1 cellular context compared by ENCODE assay signal in the genomic region with DNA sequence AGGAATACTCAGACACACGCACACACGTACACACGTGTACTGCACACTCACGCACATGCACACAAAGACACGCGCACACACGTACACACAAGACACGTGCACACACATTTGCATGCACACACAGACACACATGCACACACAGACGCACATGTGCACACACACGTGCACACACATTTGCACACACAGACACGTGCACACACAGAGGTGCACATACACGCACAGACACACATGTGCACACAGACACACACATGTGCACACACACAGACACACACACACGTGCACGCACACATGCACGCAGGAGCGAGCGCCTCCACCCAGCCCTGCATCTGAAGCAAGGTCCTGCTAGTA.
TF ChIP-seq lines count a peak whose summit lies in the region.

No MANE protein-coding gene starts in this region.

TF ChIP-seq in IMR-90, 13 proteins besides CTCF, POLR2A, EP300 and RAD21:
- TF ChIP-seq CEBPB (IDR thresholded peaks at IDR 0.05; ENCODE audit: low read depth, low read length) (no peak), RFX5 (IDR thresholded peaks at IDR 0.05; ENCODE audit: low read depth, low read length) (no peak), RCOR1 (IDR thresholded peaks at IDR 0.05; ENCODE audit: insufficient replicate concordance, low read length) (no peak), NFE2L2 (IDR thresholded peaks at IDR 0.05; ENCODE audit: low read depth, low read length) (no peak), SMC3 (IDR thresholded peaks at IDR 0.05; ENCODE audit: low read depth, low read length) (no peak), MXI1 (IDR thresholded peaks at IDR 0.05; ENCODE audit: borderline replicate concordance, low read depth, low read length) (no peak), CHD1 (IDR thresholded peaks at IDR 0.05; ENCODE audit: low read depth, low read length) (no peak), MAZ (IDR thresholded peaks at IDR 0.05; ENCODE audit: borderline replicate concordance, low read depth, low read length) (no peak), MAFK (IDR thresholded peaks at IDR 0.05; ENCODE audit: low read depth, low read length) (no peak), BHLHE40 (IDR thresholded peaks at IDR 0.05; ENCODE audit: low read depth, low read length) (no peak), FOS (IDR thresholded peaks at IDR 0.05; ENCODE audit: low read depth, low read length) (no peak)
- TF ChIP-seq, protein P1, sequence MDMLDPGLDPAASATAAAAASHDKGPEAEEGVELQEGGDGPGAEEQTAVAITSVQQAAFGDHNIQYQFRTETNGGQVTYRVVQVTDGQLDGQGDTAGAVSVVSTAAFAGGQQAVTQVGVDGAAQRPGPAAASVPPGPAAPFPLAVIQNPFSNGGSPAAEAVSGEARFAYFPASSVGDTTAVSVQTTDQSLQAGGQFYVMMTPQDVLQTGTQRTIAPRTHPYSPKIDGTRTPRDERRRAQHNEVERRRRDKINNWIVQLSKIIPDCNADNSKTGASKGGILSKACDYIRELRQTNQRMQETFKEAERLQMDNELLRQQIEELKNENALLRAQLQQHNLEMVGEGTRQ (IDR thresholded peaks at IDR 0.05; ENCODE audit: low read depth, low read length) = no peak
- TF ChIP-seq, protein P2, sequence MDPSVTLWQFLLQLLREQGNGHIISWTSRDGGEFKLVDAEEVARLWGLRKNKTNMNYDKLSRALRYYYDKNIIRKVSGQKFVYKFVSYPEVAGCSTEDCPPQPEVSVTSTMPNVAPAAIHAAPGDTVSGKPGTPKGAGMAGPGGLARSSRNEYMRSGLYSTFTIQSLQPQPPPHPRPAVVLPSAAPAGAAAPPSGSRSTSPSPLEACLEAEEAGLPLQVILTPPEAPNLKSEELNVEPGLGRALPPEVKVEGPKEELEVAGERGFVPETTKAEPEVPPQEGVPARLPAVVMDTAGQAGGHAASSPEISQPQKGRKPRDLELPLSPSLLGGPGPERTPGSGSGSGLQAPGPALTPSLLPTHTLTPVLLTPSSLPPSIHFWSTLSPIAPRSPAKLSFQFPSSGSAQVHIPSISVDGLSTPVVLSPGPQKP (IDR thresholded peaks at IDR 0.05; ENCODE audit: borderline replicate concordance, low read depth, low read length) = no peak
